Comparison of ENCODE assay signal across 14 cellular contexts in the genomic region with DNA sequence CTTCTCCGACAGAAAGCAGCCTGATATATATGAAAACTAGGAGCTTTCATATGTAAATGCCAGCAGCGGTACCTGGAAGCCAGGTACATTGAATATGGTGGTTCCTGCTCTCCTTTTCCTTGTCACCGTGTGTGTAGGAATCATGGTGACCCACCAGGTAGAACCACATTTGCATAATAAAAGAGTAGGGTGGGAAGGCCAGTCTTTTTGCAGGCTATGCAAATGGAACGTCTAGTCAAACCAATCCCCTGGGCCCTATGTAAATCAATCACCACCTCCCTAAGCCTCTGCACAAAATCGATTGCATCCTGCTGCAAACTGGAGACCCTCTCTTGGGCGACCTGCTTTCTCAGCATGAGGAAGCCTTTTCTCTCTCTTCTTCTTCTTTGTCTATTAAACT. TPM values are rescaled to one million over a fixed set of nuclear protein-coding genes. Genes with fewer than 3 reads are reported as not detected.
DNase-seq lines count a peak whose midpoint lies in the region; ATAC-seq, FAIRE-seq and TF ChIP-seq lines count a peak whose summit lies in the region.
"Had no signal": no experiment of that assay in that cellular context is flagged by ENCODE, and none has a peak within 500 bp of the region (broad histone marks: within the 10 kb centered on the region; RNA-seq: fewer than 3 reads in every experiment).

No MANE protein-coding gene starts in this region.

- no peak overlapping the region for H3K4ac ChIP-seq in H1 (replicated peaks; ENCODE audit: insufficient read length, low read depth, low read length)

- peak; percentile 58 for FAIRE-seq in H1 (lab: Jason Lieb, UNC)

- no peak overlapping the region for H2AK5ac ChIP-seq in H1 (ENCODE audit: low read depth, low read length)

- no peaks in the 10 kb centered on the region for H3K4me1 ChIP-seq in H1 (replicated peaks in 1 of 4; ENCODE audit: control insufficient read depth in 3 of 4, insufficient read depth in 4 of 4, low read length in 3 of 4)

- no peak for TF ChIP-seq POLR2A in H1 (IDR thresholded peaks at IDR 0.05; ENCODE audit: control extremely low read depth in 1 of 2, low read depth in 2 of 2, low read length in 2 of 2)

- H2BK120ac ChIP-seq in H1 (replicated peaks; ENCODE audit: low read depth, low read length), result no peak overlapping the region

- H2BK12ac ChIP-seq in H1 (ENCODE audit: low read depth, low read length), result no peak overlapping the region

- DNase-seq in NCI-H748 (lab: John Stamatoyannopoulos, UW; ENCODE audit: unreplicated experiment) (peak; percentile 21), NCI-H748 treated with DMSO at 0.1 percent for 48 hours (lab: John Stamatoyannopoulos, UW) (no peak), NCI-H146 (lab: John Stamatoyannopoulos, UW) (peak; percentile 18), H1 (ENCODE audit: low read depth in 1 of 2, low spot score in 2 of 2) (no peak), posterior cingulate gyrus (no peak), nucleus accumbens (lab: John Stamatoyannopoulos, UW) (no peak)

- no peak for TF ChIP-seq CTCF in H1 (IDR thresholded peaks at IDR 0.05; ENCODE audit: control extremely low read depth in 1 of 3, insufficient read depth in 1 of 3, low read depth in 1 of 3, low read length in 3 of 3)

- peaks cover 35 to 45% of the 10 kb centered on the region in 2 experiments for H3K9me3 ChIP-seq in H1 (ENCODE audit: insufficient read depth in 2 of 2, low read depth in 1 of 2, low read length in 1 of 2)

- 60% methylated on average over 6 of the region's 6 CpGs; no CpG with 5 or more reads in 1 of the 2 experiments for WGBS in H1 (ENCODE audit: extremely low coverage in 1 of 2, insufficient coverage in 1 of 2, insufficient read length in 1 of 2, insufficient replicate concordance in 2 of 2, low coverage in 1 of 2, low lambda C conversion rate in 2 of 2, missing lambda C conversion rate in 1 of 2), 2 experiments

- POLR2A ChIA-PET in H1 (lab: Charles Lee; ENCODE audit: partially characterized antibody), result interaction anchor here (1.0 to 2.4 kb wide), 2 partner anchors 34 to 75 kb away, joined by 3 to 8 read pairs; a partner anchor contains a TSS

- H3K9ac ChIP-seq in H1 (replicated peaks in 1 of 4; ENCODE audit: extremely low read depth in 1 of 4, low read depth in 3 of 4, low read length in 3 of 4), result no peak overlapping the region

- no peak for TF ChIP-seq EP300 in H1 (IDR thresholded peaks at IDR 0.05; ENCODE audit: borderline replicate concordance in 1 of 2, low read depth in 2 of 2, low read length in 2 of 2)

- no peak overlapping the region for H3K14ac ChIP-seq in H1 (ENCODE audit: insufficient read length)

- H3K18ac ChIP-seq in H1 (ENCODE audit: extremely low read depth, low read length), result no peak overlapping the region

- 0 out of 4 replicates have a peak overlapping the region, but pooled peaks of 1 of the 2 experiments have one; percentile 1 for H3K4me2 ChIP-seq in H1 (ENCODE audit: insufficient read depth in 1 of 2, low read depth in 2 of 2, low read length in 2 of 2)

- H2BK15ac ChIP-seq in H1 (ENCODE audit: low read length), result no peak overlapping the region

- H3K27me3 ChIP-seq in H1 (replicated peaks in 1 of 4; ENCODE audit: control insufficient read depth in 3 of 4, extremely low read depth in 1 of 4, insufficient read depth in 3 of 4, low read length in 3 of 4), result no peaks in the 10 kb centered on the region

- H3K4me3 ChIP-seq in H1 (ENCODE audit: extremely low read depth in 1 of 4, insufficient read depth in 2 of 4, low read depth in 3 of 4, low read length in 4 of 4), result no peak overlapping the region
- H3K4me3 ChIP-seq: GM12878 had no signal

- no peaks in the 10 kb centered on the region for H4K20me1 ChIP-seq in H1 (replicated peaks in 1 of 2; ENCODE audit: control insufficient read depth in 1 of 2, insufficient read depth in 2 of 2, low read length in 2 of 2)

- no peak overlapping the region for H2BK5ac ChIP-seq in H1 (ENCODE audit: low read depth, low read length)

- H2BK20ac ChIP-seq in H1 (ENCODE audit: low read length), result no peak overlapping the region

- intact Hi-C loops in posterior cingulate gyrus (cut with DNase I), result loop anchor here (1.0 to 10.0 kb wide), 4 partner anchors 73 to 937 kb away; no protein-coding TSS in a partner anchor

- no peaks in the 10 kb centered on the region for H3K79me2 ChIP-seq in H1 (ENCODE audit: control insufficient read depth in 1 of 2, insufficient read depth in 2 of 2, low read length in 2 of 2)

- no peak overlapping the region for H4K91ac ChIP-seq in H1 (replicated peaks; ENCODE audit: insufficient read length, low read length)

- H3K23me2 ChIP-seq in H1 (ENCODE audit: low read depth, low read length), result no peaks in the 10 kb centered on the region; the same call in 1 of the 2 replicates

- TF ChIP-seq RAD21 in H1 (IDR thresholded peaks at IDR 0.05 in 1 of 2, conservative IDR thresholded peaks at IDR 0.05 in 1 of 2; ENCODE audit: low read depth in 2 of 2, low read length in 2 of 2), result no peak

- H3K56ac ChIP-seq in H1 (replicated peaks; ENCODE audit: insufficient read length, low read depth, low read length), result no peak overlapping the region

- no peak overlapping the region for H4K5ac ChIP-seq in H1 (ENCODE audit: insufficient read length, low read depth, low read length)

- H3K23ac ChIP-seq in H1 (ENCODE audit: insufficient read length), result no peak overlapping the region

- H4K8ac ChIP-seq in H1 (ENCODE audit: extremely low read depth, insufficient read depth, low read length), result no peak overlapping the region

- H3K36me3 ChIP-seq in H1 (ENCODE audit: control insufficient read depth in 2 of 4, insufficient read depth in 4 of 4, low read length in 3 of 4), result no peaks in the 10 kb centered on the region

- no peak overlapping the region for H3K27ac ChIP-seq in H1 (ENCODE audit: low read depth, low read length)

- ATAC-seq in GM19467 (IDR thresholded peaks at IDR 0.05; ENCODE audit: unreplicated experiment), result no peak

- no peak overlapping the region for H2AFZ ChIP-seq in H1 (ENCODE audit: low read length)

- CTCF ChIA-PET in H1 (lab: Charles Lee; ENCODE audit: partially characterized antibody), result interaction anchor here (0.6 to 6.2 kb wide), 10 partner anchors 15 to 556 kb away, joined by 3 to 46 read pairs (median 4); no protein-coding TSS in a partner anchor

- H3K79me1 ChIP-seq in H1 (ENCODE audit: low read depth, low read length), result no peaks in the 10 kb centered on the region

TF ChIP-seq in H1, 55 proteins besides CTCF, POLR2A, EP300 and RAD21 (continues in another document):
- TF ChIP-seq MAFK (IDR thresholded peaks at IDR 0.05; ENCODE audit: low read depth, low read length) (no peak), CBX8 (IDR thresholded peaks at IDR 0.05; ENCODE audit: borderline replicate concordance, low read depth, low read length) (no peak), POLR2AphosphoS5 (IDR thresholded peaks at IDR 0.05; ENCODE audit: low read depth, low read length) (no peak), TCF12 (IDR thresholded peaks at IDR 0.05; ENCODE audit: low read depth, low read length) (no peak), CEBPB (IDR thresholded peaks at IDR 0.05; ENCODE audit: low read depth, low read length) (no peak), TAF1 (IDR thresholded peaks at IDR 0.05; ENCODE audit: low read depth, low read length) (no peak), NANOG (IDR thresholded peaks at IDR 0.05; ENCODE audit: insufficient read depth, low read depth, low read length, poor library complexity, severe bottlenecking) (no peak), SAP30 (IDR thresholded peaks at IDR 0.05; ENCODE audit: insufficient read depth, insufficient replicate concordance, low read length) (no peak), SP1 (IDR thresholded peaks at IDR 0.05; ENCODE audit: low read depth, low read length) (no peak), EZH2 (IDR thresholded peaks at IDR 0.05; ENCODE audit: low read depth, low read length, severe bottlenecking) (no peak)
- TF ChIP-seq, protein P1, sequence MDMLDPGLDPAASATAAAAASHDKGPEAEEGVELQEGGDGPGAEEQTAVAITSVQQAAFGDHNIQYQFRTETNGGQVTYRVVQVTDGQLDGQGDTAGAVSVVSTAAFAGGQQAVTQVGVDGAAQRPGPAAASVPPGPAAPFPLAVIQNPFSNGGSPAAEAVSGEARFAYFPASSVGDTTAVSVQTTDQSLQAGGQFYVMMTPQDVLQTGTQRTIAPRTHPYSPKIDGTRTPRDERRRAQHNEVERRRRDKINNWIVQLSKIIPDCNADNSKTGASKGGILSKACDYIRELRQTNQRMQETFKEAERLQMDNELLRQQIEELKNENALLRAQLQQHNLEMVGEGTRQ (IDR thresholded peaks at IDR 0.05; ENCODE audit: low read length), result no peak

RNA-seq across cellular contexts. Expression of a gene that starts 22.2 kb away (rescaled TPM):
- 7.5 and 8.0 TPM in 2 replicates for total RNA-seq in H1 (2021; fragmentation: NEBNext Ultra II Directional; extraction: Animal tissue kit (Norgen Biotek cat#: 25700))
- polyA plus RNA-seq in H1 (2011; rRNA removed), result 2.1 and 2.8 TPM in 2 replicates
- polyA plus RNA-seq in H1 (2011; cell fraction: cytosol; rRNA removed), result 7.0 TPM
- polyA plus RNA-seq in H1 (2011; cell fraction: nucleus; rRNA removed), result 5.1 TPM
- 4.8 to 5.2 TPM (median 5.1 TPM) in 4 replicates for polyA plus RNA-seq in H1 (2012, experiment 1 of 2)
- polyA plus RNA-seq in H1 (2012, experiment 2 of 2), result 0.21 TPM
- polyA plus RNA-seq in H1 (2013, experiment 1 of 2), result 5.7 TPM
- polyA plus RNA-seq in H1 (2013, experiment 2 of 2), result 4.9 TPM
- 3.7 and 7.7 TPM in 2 replicates for polyA minus RNA-seq in H1 (2011; rRNA and poly(A)+ RNA removed)
- 3.2 TPM for polyA minus RNA-seq in H1 (2011; cell fraction: cytosol; rRNA and poly(A)+ RNA removed)
- 14.9 TPM for polyA minus RNA-seq in H1 (2011; cell fraction: nucleus; rRNA and poly(A)+ RNA removed)
- total RNA-seq: A172 had no signal

RNA-seq across cellular contexts. Expression of a gene that starts 34.4 kb away (rescaled TPM):
- total RNA-seq in H1 (2021; fragmentation: NEBNext Ultra II Directional; extraction: Animal tissue kit (Norgen Biotek cat#: 25700)), result 17.0 and 20.4 TPM in 2 replicates
- polyA plus RNA-seq in H1 (2011; rRNA removed), result 9.1 and 10.9 TPM in 2 replicates
- 14.1 TPM for polyA plus RNA-seq in H1 (2011; cell fraction: cytosol; rRNA removed)
- polyA plus RNA-seq in H1 (2011; cell fraction: nucleus; rRNA removed), result 19.0 TPM
- polyA plus RNA-seq in H1 (2012, experiment 1 of 2), result 10.9 to 19.6 TPM (median 11.2 TPM) in 4 replicates
- polyA plus RNA-seq in H1 (2012, experiment 2 of 2), result 1.0 TPM
- polyA plus RNA-seq in H1 (2013, experiment 1 of 2), result 16.5 TPM
- 14.4 TPM for polyA plus RNA-seq in H1 (2013, experiment 2 of 2)
- polyA minus RNA-seq in H1 (2011; rRNA and poly(A)+ RNA removed), result 13.2 and 14.7 TPM in 2 replicates
- 10.9 TPM for polyA minus RNA-seq in H1 (2011; cell fraction: cytosol; rRNA and poly(A)+ RNA removed)
- 37.1 TPM for polyA minus RNA-seq in H1 (2011; cell fraction: nucleus; rRNA and poly(A)+ RNA removed)

RNA-seq across cellular contexts. Expression of a gene that starts 34.9 kb away (rescaled TPM):
- not detected in 2 replicates for total RNA-seq in H1 (2021; fragmentation: NEBNext Ultra II Directional; extraction: Animal tissue kit (Norgen Biotek cat#: 25700))
- polyA plus RNA-seq in H1 (2011; rRNA removed), result 0.09 and 0.19 TPM in 2 replicates
- polyA plus RNA-seq in H1 (2011; cell fraction: cytosol; rRNA removed), result 0.04 TPM
- 0.63 TPM for polyA plus RNA-seq in H1 (2011; cell fraction: nucleus; rRNA removed)
- 0.32 TPM in 1 of 4 replicates, not detected in the others for polyA plus RNA-seq in H1 (2012, experiment 1 of 2)
- not detected for polyA plus RNA-seq in H1 (2012, experiment 2 of 2)
- 0.02 TPM for polyA plus RNA-seq in H1 (2013, experiment 1 of 2)
- not detected for polyA plus RNA-seq in H1 (2013, experiment 2 of 2)
- 0.20 and 0.82 TPM in 2 replicates for polyA minus RNA-seq in H1 (2011; rRNA and poly(A)+ RNA removed)
- polyA minus RNA-seq in H1 (2011; cell fraction: cytosol; rRNA and poly(A)+ RNA removed), result not detected
- polyA minus RNA-seq in H1 (2011; cell fraction: nucleus; rRNA and poly(A)+ RNA removed), result 0.40 TPM
- total RNA-seq: A172, Daoy, G401, H4, HT-29 had no signal
- polyA plus RNA-seq: IgD-negative memory B cell had no signal

Comparison
In these comparisons a context has a peak if more than half of its experiments do, and no peak if none do; other contexts are left out.
1. DNase-seq: peak in NCI-H748 (single experiment) and NCI-H146 (single experiment); none in NCI-H748 treated with DMSO at 0.1 percent for 48 hours (single experiment), H1 (0 of 2), posterior cingulate gyrus (0 of 10) and nucleus accumbens (0 of 56).